In genomic region chr9:74016004-74016403, GRCh38 we compare ENCODE assay signal across 21 cellular contexts.
"Had no signal": no experiment of that assay in that cellular context is flagged by ENCODE, and none has a peak within 500 bp of the region (broad histone marks: within the 10 kb centered on the region; RNA-seq: fewer than 3 reads in every experiment).

No MANE protein-coding gene starts in this region.

- H3K9me3 ChIP-seq: colonic mucosa, esophagus muscularis mucosa, lower lobe of right lung, mucosa of descending colon had no signal

- H3K36me3 ChIP-seq: colonic mucosa, esophagus muscularis mucosa, heart right ventricle, left lung, lower lobe of right lung had no signal

- H3K4me1 ChIP-seq: colonic mucosa, esophagus muscularis mucosa, foreskin keratinocyte, heart right ventricle, left lung, lower lobe of right lung had no signal

- H3K4me3 ChIP-seq: colonic mucosa, esophagus muscularis mucosa, heart right ventricle, left lung, lower lobe of right lung, mucosa of descending colon had no signal

- H3K27ac ChIP-seq: colonic mucosa, esophagus muscularis mucosa, foreskin keratinocyte, heart right ventricle, left lung, lower lobe of right lung had no signal

- ATAC-seq: effector memory CD8-positive, alpha-beta T cell; foreskin keratinocyte; heart right ventricle; left cardiac atrium; left lung; left ventricle myocardium superior; lower lobe of right lung; mucosa of descending colon had no signal

- DNase-seq: colonic mucosa; cortex of kidney; effector CD8-positive, alpha-beta T cell; effector memory CD8-positive, alpha-beta T cell; endodermal cell; glutamatergic neuron; head of caudate nucleus; heart right ventricle; hippocampal formation; left cardiac atrium; left lung; left ventricle myocardium superior; lower lobe of right lung; mucosa of descending colon; naive B cell had no signal

- FAIRE-seq: endometrium, frontal cortex, islet of Langerhans, keratinocyte had no signal

- H3K27me3 ChIP-seq: colonic mucosa, esophagus muscularis mucosa, foreskin keratinocyte, heart right ventricle, left lung had no signal
